Comparison of ENCODE assay signal across 2 cellular contexts in genomic region chr20:58893355-58894151, GRCh38.
TF ChIP-seq lines count a peak whose summit lies in the region.

No MANE protein-coding gene starts in this region.

TF ChIP-seq in A549, 52 proteins besides CTCF, POLR2A, EP300 and RAD21:
- TF ChIP-seq MAFK (IDR thresholded peaks at IDR 0.05; ENCODE audit: partially characterized antibody) (peak; percentile 5), RFX5 (IDR thresholded peaks at IDR 0.05) (no peak)

TF ChIP-seq in HCT116, 20 proteins besides CTCF, POLR2A, EP300 and RAD21:
- no peak for TF ChIP-seq POLR2AphosphoS5 (IDR thresholded peaks at IDR 0.05; ENCODE audit: low read depth, low read length)
- TF ChIP-seq, protein P1, sequence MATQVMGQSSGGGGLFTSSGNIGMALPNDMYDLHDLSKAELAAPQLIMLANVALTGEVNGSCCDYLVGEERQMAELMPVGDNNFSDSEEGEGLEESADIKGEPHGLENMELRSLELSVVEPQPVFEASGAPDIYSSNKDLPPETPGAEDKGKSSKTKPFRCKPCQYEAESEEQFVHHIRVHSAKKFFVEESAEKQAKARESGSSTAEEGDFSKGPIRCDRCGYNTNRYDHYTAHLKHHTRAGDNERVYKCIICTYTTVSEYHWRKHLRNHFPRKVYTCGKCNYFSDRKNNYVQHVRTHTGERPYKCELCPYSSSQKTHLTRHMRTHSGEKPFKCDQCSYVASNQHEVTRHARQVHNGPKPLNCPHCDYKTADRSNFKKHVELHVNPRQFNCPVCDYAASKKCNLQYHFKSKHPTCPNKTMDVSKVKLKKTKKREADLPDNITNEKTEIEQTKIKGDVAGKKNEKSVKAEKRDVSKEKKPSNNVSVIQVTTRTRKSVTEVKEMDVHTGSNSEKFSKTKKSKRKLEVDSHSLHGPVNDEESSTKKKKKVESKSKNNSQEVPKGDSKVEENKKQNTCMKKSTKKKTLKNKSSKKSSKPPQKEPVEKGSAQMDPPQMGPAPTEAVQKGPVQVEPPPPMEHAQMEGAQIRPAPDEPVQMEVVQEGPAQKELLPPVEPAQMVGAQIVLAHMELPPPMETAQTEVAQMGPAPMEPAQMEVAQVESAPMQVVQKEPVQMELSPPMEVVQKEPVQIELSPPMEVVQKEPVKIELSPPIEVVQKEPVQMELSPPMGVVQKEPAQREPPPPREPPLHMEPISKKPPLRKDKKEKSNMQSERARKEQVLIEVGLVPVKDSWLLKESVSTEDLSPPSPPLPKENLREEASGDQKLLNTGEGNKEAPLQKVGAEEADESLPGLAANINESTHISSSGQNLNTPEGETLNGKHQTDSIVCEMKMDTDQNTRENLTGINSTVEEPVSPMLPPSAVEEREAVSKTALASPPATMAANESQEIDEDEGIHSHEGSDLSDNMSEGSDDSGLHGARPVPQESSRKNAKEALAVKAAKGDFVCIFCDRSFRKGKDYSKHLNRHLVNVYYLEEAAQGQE (IDR thresholded peaks at IDR 0.05; ENCODE audit: low read depth): no peak
- no peak for TF ChIP-seq ELF1 (IDR thresholded peaks at IDR 0.05; ENCODE audit: borderline replicate concordance, low read depth)
- no peak for TF ChIP-seq ZBTB33 (IDR thresholded peaks at IDR 0.05; ENCODE audit: extremely low read depth, insufficient replicate concordance, low read length)
- no peak for TF ChIP-seq MAX (IDR thresholded peaks at IDR 0.05)
- TF ChIP-seq SP1 (IDR thresholded peaks at IDR 0.05; ENCODE audit: low read depth): no peak
